In genomic region chr18:73638709-73639108, GRCh38 we compare ENCODE assay signal across 23 cellular contexts.
DNase-seq lines count a peak whose midpoint lies in the region; ATAC-seq and TF ChIP-seq lines count a peak whose summit lies in the region.
"Had no signal": no experiment of that assay in that cellular context is flagged by ENCODE, and none has a peak within 500 bp of the region (broad histone marks: within the 10 kb centered on the region; RNA-seq: fewer than 3 reads in every experiment).

No MANE protein-coding gene starts in this region.

- no TSS peak for BruUV-seq in IMR-90 (replicated peaks; lab: Mats Ljungman, UMichigan)

- no peak overlapping the region for H2BK20ac ChIP-seq in IMR-90 (ENCODE audit: low read depth, low read length)

- TF ChIP-seq POLR2A in IMR-90 (IDR thresholded peaks at IDR 0.05; ENCODE audit: low read depth, low read length) (no peak), adrenal gland (IDR thresholded peaks at IDR 0.05) (no peak)

- POLR2A ChIA-PET in IMR-90 (lab: Charles Lee; ENCODE audit: unreplicated experiment) = no interaction called here

- TF ChIP-seq CTCF in AG10803 (conservative IDR thresholded peaks at IDR 0.05; ENCODE audit: low read length) (no peak), IMR-90 (conservative IDR thresholded peaks at IDR 0.05; ENCODE audit: low read depth, low read length) (no peak), fibroblast of villous mesenchyme (IDR thresholded peaks at IDR 0.05; ENCODE audit: insufficient read depth, low read depth, low read length) (no peak), adrenal gland (IDR thresholded peaks at IDR 0.05) (no peak)

- no peak overlapping the region for H2AK9ac ChIP-seq in IMR-90 (replicated peaks; ENCODE audit: low read depth, low read length, poor library complexity)

- H3K4ac ChIP-seq in IMR-90 (ENCODE audit: low read depth, low read length) = no peak overlapping the region

- H3K4me3 ChIP-seq in AG10803 (ENCODE audit: low read length) (no peak overlapping the region), IMR-90 (ENCODE audit: insufficient read depth, low read depth, low read length) (no peak overlapping the region), fibroblast of villous mesenchyme (ENCODE audit: low read depth, low read length) (no peak overlapping the region), H7 (ENCODE audit: insufficient read depth, low read depth, low read length) (no peak overlapping the region), adrenal gland (no peak overlapping the region)
- H3K4me3 ChIP-seq: A549, BLaER1, hepatocyte, upper lobe of right lung had no signal

- H2BK120ac ChIP-seq in IMR-90 (ENCODE audit: low read depth, low read length) = no peak overlapping the region

- H2BK15ac ChIP-seq in IMR-90 (ENCODE audit: low read depth, low read length) = no peak overlapping the region

- H3K18ac ChIP-seq in IMR-90 (ENCODE audit: low read depth, low read length) = no peak overlapping the region; the same call in 1 of the 2 replicates

- H3K9me1 ChIP-seq in IMR-90 (ENCODE audit: insufficient read depth, low read length) = peaks cover 9% of the 10 kb centered on the region

- H3K4me2 ChIP-seq in IMR-90 (ENCODE audit: low read depth, low read length) = peak overlapping the region; percentile 24; the same call in 1 of the 2 replicates
- H3K4me2 ChIP-seq: A549, BLaER1, hepatocyte had no signal

- H2BK5ac ChIP-seq in IMR-90 (ENCODE audit: low read depth, low read length, poor library complexity, severe bottlenecking) = peak overlapping the region; percentile 73

- no peak overlapping the region for H2AK5ac ChIP-seq in IMR-90 (ENCODE audit: low read depth, low read length)

- H3K36me3 ChIP-seq in IMR-90 (ENCODE audit: control insufficient read depth, insufficient read depth, low read length) = no peaks in the 10 kb centered on the region
- H3K36me3 ChIP-seq in H7 (replicated peaks; ENCODE audit: control insufficient read depth, insufficient read depth, low read length) = no peaks in the 10 kb centered on the region
- H3K36me3 ChIP-seq in adrenal gland (replicated peaks in 1 of 2) = no peaks in the 10 kb centered on the region
- H3K36me3 ChIP-seq: BLaER1, neutrophil, upper lobe of right lung had no signal

- in situ Hi-C loops in IMR-90 (cut with MboI; ENCODE audit: low sequenced_read_pairs) = no loop called here

- no peaks in the 10 kb centered on the region for H3K27me3 ChIP-seq in IMR-90 (ENCODE audit: control insufficient read depth, insufficient read depth, low read length)
- H3K27me3 ChIP-seq in H7 (ENCODE audit: control insufficient read depth, insufficient read depth, low read length) = no peaks in the 10 kb centered on the region
- H3K27me3 ChIP-seq in adrenal gland = no peaks in the 10 kb centered on the region
- H3K27me3 ChIP-seq: BLaER1, hepatocyte, neutrophil, upper lobe of right lung had no signal

- CTCF ChIA-PET in IMR-90 (lab: Yijun Ruan, JAX) = no interaction called here

- H3K79me1 ChIP-seq in IMR-90 (ENCODE audit: low read depth in 1 of 2, low read length in 2 of 2) = peaks cover 29 to 42% of the 10 kb centered on the region in 2 experiments

- peaks cover 13% of the 10 kb centered on the region for H3K4me1 ChIP-seq in IMR-90 (ENCODE audit: control insufficient read depth, insufficient read depth, low read length)
- no peaks in the 10 kb centered on the region for H3K4me1 ChIP-seq in adrenal gland (replicated peaks in 1 of 2)
- H3K4me1 ChIP-seq: A549, BLaER1, upper lobe of right lung had no signal

- DNase-seq in AG10803 (ENCODE audit: low read depth) (peak; percentile 44), IMR-90 (peak; percentile 71), astrocyte of the hippocampus (ENCODE audit: low read depth, low spot score) (peak; percentile 30), fibroblast of villous mesenchyme (ENCODE audit: low read depth) (peak; percentile 43), NCI-H69 (lab: John Stamatoyannopoulos, UW) (no peak), H7 (no peak), adrenal gland (no peak)
- DNase-seq: activated CD4-positive, alpha-beta T cell treated with anti-CD3 and anti-CD28 coated beads, Interleukin-2, amount 50 U/mL, for 1 hour; anterior cingulate cortex; NCI-H1417; NCI-H2107; NCI-H510A; retina; Right ventricle myocardium superior; stimulated activated CD4-positive, alpha-beta T cell treated with anti-CD3 and anti-CD28 coated beads, Interleukin-12 subunit alpha, Interleukin-12 subunit beta, amount 100 ng/mL, for 4 hours; stimulated activated CD8-positive, alpha-beta memory T cell treated with anti-CD3 and anti-CD28 coated beads, Interleukin-4, amount 100 ng/mL, for 48 hours; upper lobe of right lung had no signal

- H3K9me3 ChIP-seq in IMR-90 (ENCODE audit: control insufficient read depth, insufficient read depth, low read length) (no peaks in the 10 kb centered on the region), adrenal gland (replicated peaks in 1 of 3) (no peaks in the 10 kb centered on the region)
- H3K9me3 ChIP-seq: A549, BLaER1, neutrophil, upper lobe of right lung had no signal

- no peaks in the 10 kb centered on the region for H4K20me1 ChIP-seq in IMR-90 (ENCODE audit: insufficient read depth, low read length)
- H4K20me1 ChIP-seq: BLaER1 had no signal

- no peak overlapping the region for H3K9ac ChIP-seq in IMR-90 (ENCODE audit: low read depth, low read length)
- H3K9ac ChIP-seq: BLaER1 had no signal

- H3K27ac ChIP-seq in IMR-90 (ENCODE audit: insufficient read depth, low read length) = no peak overlapping the region
- no peak overlapping the region for H3K27ac ChIP-seq in adrenal gland
- H3K27ac ChIP-seq: A549, BLaER1, hepatocyte, neutrophil, upper lobe of right lung had no signal

- H3K23ac ChIP-seq in IMR-90 (ENCODE audit: low read depth, low read length) = no peak overlapping the region

- H3K56ac ChIP-seq in IMR-90 (ENCODE audit: extremely low read depth, insufficient read depth, low read length) = no peak overlapping the region

- H4K91ac ChIP-seq in IMR-90 (ENCODE audit: insufficient read depth, low read depth, low read length) = no peak overlapping the region

- no peak overlapping the region for H2AFZ ChIP-seq in IMR-90 (replicated peaks; ENCODE audit: low read length, poor library complexity)
- H2AFZ ChIP-seq: hepatocyte had no signal

- no peak for TF ChIP-seq RAD21 in IMR-90 (IDR thresholded peaks at IDR 0.05; ENCODE audit: low read length)

- ATAC-seq in IMR-90 (ENCODE audit: low read depth) = peak; percentile 70
- no peak for ATAC-seq in GM21576 (IDR thresholded peaks at IDR 0.05; ENCODE audit: unreplicated experiment)
- ATAC-seq: A549, HepG2, upper lobe of right lung had no signal

- peak overlapping the region in 1 of 2 experiments; percentile 9; a peak in 1 of 4 replicates for H4K8ac ChIP-seq in IMR-90 (ENCODE audit: low read depth in 2 of 2, low read length in 2 of 2)

- H3K14ac ChIP-seq in IMR-90 (replicated peaks; ENCODE audit: low read depth, low read length) = no peak overlapping the region

- intact Hi-C loops in IMR-90 (cut with micrococcal nuclease) (no loop called here), adrenal gland (cut with DNase I) (no loop called here)

- dilution Hi-C loops in IMR-90 (cut with HindIII; ENCODE audit: low sequenced_read_pairs, unreplicated experiment) = no loop called here

- H4K5ac ChIP-seq in IMR-90 (ENCODE audit: low read depth, low read length) = no peak overlapping the region

TF ChIP-seq in IMR-90, 13 proteins besides CTCF, POLR2A, EP300 and RAD21:
- TF ChIP-seq BHLHE40 (IDR thresholded peaks at IDR 0.05; ENCODE audit: low read depth, low read length) (no peak), RCOR1 (IDR thresholded peaks at IDR 0.05; ENCODE audit: insufficient replicate concordance, low read length) (no peak), MXI1 (IDR thresholded peaks at IDR 0.05; ENCODE audit: borderline replicate concordance, low read depth, low read length) (no peak), RFX5 (IDR thresholded peaks at IDR 0.05; ENCODE audit: low read depth, low read length) (no peak), MAZ (IDR thresholded peaks at IDR 0.05; ENCODE audit: borderline replicate concordance, low read depth, low read length) (no peak)

Comparison
In these comparisons a context has a peak if more than half of its experiments do, and no peak if none do; other contexts are left out.
1. DNase-seq: peak in AG10803 (single experiment), IMR-90 (single experiment), astrocyte of the hippocampus (single experiment) and fibroblast of villous mesenchyme (single experiment); none in NCI-H69 (single experiment), H7 (single experiment) and adrenal gland (0 of 7).